Comparison of ENCODE assay signal across 8 cellular contexts in genomic region chr4:125283702-125284279, GRCh38. TPM values are rescaled to one million over a fixed set of nuclear protein-coding genes. Genes with fewer than 3 reads are reported as not detected.
A peak's percentile ranks its signal among the peaks of the same experiment; 100 is the strongest.
DNase-seq lines count a peak whose midpoint lies in the region; ATAC-seq and TF ChIP-seq lines count a peak whose summit lies in the region.

No MANE protein-coding gene starts in this region.

- H3K27me3 ChIP-seq in AG04450 (ENCODE audit: control insufficient read depth, insufficient read depth, low read length) = no peaks in the 10 kb centered on the region

- 0 to 1% methylated on average over 4 of the region's 4 CpGs for WGBS in lower leg skin, 2 donors

- no peak for ATAC-seq in HG03521 (IDR thresholded peaks at IDR 0.05; ENCODE audit: unreplicated experiment)

- peaks cover 8% of the 10 kb centered on the region; the same call in 1 of the 2 replicates for H3K9me3 ChIP-seq in AG04450 (ENCODE audit: control insufficient read depth, insufficient read depth, low read length)

- TF ChIP-seq POLR2A in lower leg skin (IDR thresholded peaks at IDR 0.05) = no peak

- TF ChIP-seq CTCF in AG04450 (IDR thresholded peaks at IDR 0.05; ENCODE audit: low read depth, low read length) (peak; percentile 51), GM13977 (IDR thresholded peaks at IDR 0.05; ENCODE audit: extremely low read depth, insufficient read depth, missing control alignments) (peak; percentile 50), cardiac fibroblast (IDR thresholded peaks at IDR 0.05; ENCODE audit: low read depth, low read length) (peak; percentile 12), lower leg skin (IDR thresholded peaks at IDR 0.05) (no peak)

- no peak overlapping the region for H3K27ac ChIP-seq in AG04450 (ENCODE audit: low read depth, low read length)

- intact Hi-C loops in lower leg skin (cut with DNase I; ENCODE audit: low total_unique reads) = no loop called here

- DNase-seq in AG04450 (ENCODE audit: low read depth, low spot score) (no peak), GM13977 (ENCODE audit: low spot score) (peak; percentile 17), LHCN-M2 (ENCODE audit: low read depth) (peak; percentile 34), cardiac fibroblast (ENCODE audit: low read depth in 2 of 2) (peak; percentile 66 to 69), myocyte (ENCODE audit: low read depth) (peak; percentile 33), lower leg skin (ENCODE audit: low spot score in 2 of 2) (no peak)
- no peak for DNase-seq in stimulated activated CD4-positive, alpha-beta T cell treated with anti-CD3 and anti-CD28 coated beads, Interleukin-12 subunit alpha, Interleukin-12 subunit beta, amount 100 ng/mL, for 4 hours

- H3K4me3 ChIP-seq in AG04450 (ENCODE audit: low read depth, low read length) (no peak overlapping the region), cardiac fibroblast (replicated peaks in 1 of 2; ENCODE audit: low read depth in 2 of 2, low read length in 2 of 2) (no peak overlapping the region), lower leg skin (ENCODE audit: low read depth, poor library complexity, severe bottlenecking) (no peak overlapping the region)

- CTCF ChIA-PET in AG04450 (lab: Charles Lee) = interaction anchor here (0.6 to 2.7 kb wide), 36 partner anchors 8 to 1300 kb away, joined by 3 to 81 read pairs (median 4); no protein-coding TSS in a partner anchor

- in situ Hi-C loops in GM13977 (cut with MboI; ENCODE audit: low pct_unique_long_range_greater_than_20kb, low sequenced_read_pairs, unreplicated experiment) = loop anchor here (25.0 kb wide), 1 partner anchor 946 kb away; no protein-coding TSS in a partner anchor

- POLR2A ChIA-PET in AG04450 (lab: Yijun Ruan, JAX) = no interaction called here

RNA-seq across cellular contexts. Expression of gene FAT4, which starts 31.0 kb away (rescaled TPM):
- polyA plus RNA-seq in AG04450 (2011; rRNA removed) = 15.4 and 18.0 TPM in 2 replicates
- polyA minus RNA-seq in AG04450 (2011; rRNA and poly(A)+ RNA removed) = 47.3 and 66.9 TPM in 2 replicates
- total RNA-seq in LHCN-M2 (2014; rRNA removed) (12.1 TPM in 2 replicates), myocyte (9.7 and 14.3 TPM in 2 replicates), lower leg skin (1 to 10 TPM; 1.8 to 8.6 (median 2.8) TPM)
- polyA plus RNA-seq in LHCN-M2 (2012) = 2.6 TPM
- polyA plus RNA-seq in myocyte (2012) = 3.1 TPM

Comparison
In these comparisons a context has a peak if more than half of its experiments do, and no peak if none do; other contexts are left out.
1. DNase-seq: peak in GM13977 (single experiment), LHCN-M2 (single experiment), cardiac fibroblast (2 of 2) and myocyte (single experiment); none in AG04450 (single experiment), lower leg skin (0 of 2) and stimulated activated CD4-positive, alpha-beta T cell treated with anti-CD3 and anti-CD28 coated beads, Interleukin-12 subunit alpha, Interleukin-12 subunit beta, amount 100 ng/mL, for 4 hours (single experiment).
2. CTCF ChIP-seq: peak in AG04450 (single experiment), GM13977 (single experiment) and cardiac fibroblast (single experiment); none in lower leg skin (0 of 3).